Comparison of ENCODE assay signal across 12 cellular contexts in the genomic region with DNA sequence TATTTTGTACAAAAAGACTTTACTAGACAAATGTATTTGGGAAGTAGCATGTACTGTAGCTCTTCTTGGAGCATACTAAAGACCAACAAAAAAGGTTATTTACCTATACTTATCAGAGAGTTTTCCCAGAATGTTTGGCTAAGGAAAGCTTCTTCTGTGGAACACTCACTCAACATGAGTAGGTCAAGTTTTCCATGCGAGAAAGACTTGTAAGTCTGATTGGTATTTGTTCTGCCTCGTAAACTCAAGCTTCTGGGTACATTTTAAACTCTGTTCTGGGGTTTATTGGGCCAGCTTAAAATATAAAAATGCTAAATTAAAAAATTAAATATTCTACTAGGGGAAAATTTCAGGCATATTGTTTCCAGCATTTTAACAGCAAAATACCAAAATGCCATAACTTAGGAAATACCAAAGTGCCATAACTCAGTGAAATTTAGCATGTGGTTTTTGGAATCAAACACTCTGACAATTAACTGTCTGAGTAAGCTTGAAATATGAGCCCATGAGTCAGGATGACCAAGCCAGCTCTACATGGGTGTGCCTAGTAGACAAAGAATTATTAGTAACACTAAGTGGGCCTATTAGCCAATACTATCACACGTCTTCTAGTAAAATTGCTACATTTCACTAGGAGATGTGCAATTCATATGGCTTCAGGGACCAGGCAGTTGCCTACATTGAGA. TPM values are rescaled to one million over a fixed set of nuclear protein-coding genes. Genes with fewer than 3 reads are reported as not detected.
DNase-seq lines count a peak whose midpoint lies in the region; ATAC-seq and TF ChIP-seq lines count a peak whose summit lies in the region.
"Had no signal": no experiment of that assay in that cellular context is flagged by ENCODE, and none has a peak within 500 bp of the region (broad histone marks: within the 10 kb centered on the region; RNA-seq: fewer than 3 reads in every experiment).

No MANE protein-coding gene starts in this region.

- H2AK9ac ChIP-seq in IMR-90 (replicated peaks; ENCODE audit: low read depth, low read length, poor library complexity), result no peak overlapping the region

- peak overlapping the region; percentile 93 for H2BK120ac ChIP-seq in IMR-90 (ENCODE audit: low read depth, low read length)

- peak overlapping the region; percentile 96; the same call in 1 of the 2 replicates for H2AK5ac ChIP-seq in IMR-90 (ENCODE audit: low read depth, low read length)

- H3K4me1 ChIP-seq in IMR-90 (ENCODE audit: control insufficient read depth, insufficient read depth, low read length), result peaks cover 7% of the 10 kb centered on the region; the same call in 1 of the 2 replicates
- H3K4me1 ChIP-seq in mammary epithelial cell (ENCODE audit: insufficient read depth, low read length), result peaks cover 31% of the 10 kb centered on the region
- H3K4me1 ChIP-seq: parathyroid adenoma had no signal

- H3K23ac ChIP-seq in IMR-90 (ENCODE audit: low read depth, low read length), result no peak overlapping the region

- peak overlapping the region; percentile 97; the same call in 1 of the 3 replicates for H2BK15ac ChIP-seq in IMR-90 (ENCODE audit: low read depth, low read length)

- H3K56ac ChIP-seq in IMR-90 (ENCODE audit: extremely low read depth, insufficient read depth, low read length), result no peak overlapping the region

- DNase-seq in AG09319 (ENCODE audit: extremely low read depth, low read depth) (peak; percentile 77), IMR-90 (peak; percentile 89), mammary epithelial cell (peak; percentile 97), lower leg skin (ENCODE audit: low spot score in 2 of 2) (peak; percentile 29 to 59), NCI-H187 treated with DMSO at 0.1 percent for 48 hours (lab: John Stamatoyannopoulos, UW) (no peak), germinal center (ENCODE audit: low spot score) (no peak)
- no peak for DNase-seq in stimulated activated CD4-positive, alpha-beta T cell treated with anti-CD3 and anti-CD28 coated beads, Interleukin-1b, Interleukin-23, amount 100 ng/mL, for 48 hours
- DNase-seq: activated CD4-positive, alpha-beta memory T cell treated with anti-CD3 and anti-CD28 coated beads for 36 hours; anterior cingulate cortex; Kasumi-1 had no signal

- CTCF ChIA-PET in IMR-90 (lab: Yijun Ruan, JAX) (interaction anchor here (0.7 to 1.5 kb wide), 3 partner anchors 25 to 47 kb away, joined by 3 to 4 read pairs (median 3); a partner anchor contains a TSS), mammary epithelial cell (lab: Charles Lee; ENCODE audit: low non-redundant PET) (no interaction called here)

- H3K9ac ChIP-seq in IMR-90 (ENCODE audit: low read depth, low read length), result no peak overlapping the region
- peak overlapping the region; percentile 60 for H3K9ac ChIP-seq in mammary epithelial cell (ENCODE audit: insufficient read depth, low read length)
- H3K9ac ChIP-seq: parathyroid adenoma had no signal

- H3K18ac ChIP-seq in IMR-90 (ENCODE audit: low read depth, low read length), result peak overlapping the region; percentile 86; the same call in 1 of the 2 replicates

- no peak for TF ChIP-seq RAD21 in IMR-90 (IDR thresholded peaks at IDR 0.05; ENCODE audit: low read length)

- no peaks in the 10 kb centered on the region for H3K79me1 ChIP-seq in IMR-90 (ENCODE audit: low read depth in 1 of 2, low read length in 2 of 2)

- no peaks in the 10 kb centered on the region for H3K36me3 ChIP-seq in IMR-90 (ENCODE audit: control insufficient read depth, insufficient read depth, low read length)
- no peaks in the 10 kb centered on the region for H3K36me3 ChIP-seq in mammary epithelial cell (ENCODE audit: insufficient read depth, low read length)

- H4K8ac ChIP-seq in IMR-90 (ENCODE audit: low read depth in 2 of 2, low read length in 2 of 2), result peak overlapping the region; percentile 71 to 86; a peak in 2 of 4 replicates

- no peak overlapping the region for H3K4me3 ChIP-seq in IMR-90 (ENCODE audit: insufficient read depth, low read depth, low read length)
- no peak overlapping the region for H3K4me3 ChIP-seq in mammary epithelial cell (replicated peaks in 1 of 3; ENCODE audit: insufficient read depth in 1 of 3, low read depth in 2 of 3, low read length in 3 of 3)
- no peak overlapping the region for H3K4me3 ChIP-seq in lower leg skin (ENCODE audit: low read depth, poor library complexity, severe bottlenecking)

- POLR2A ChIA-PET in IMR-90 (lab: Charles Lee; ENCODE audit: unreplicated experiment), result no interaction called here

- in situ Hi-C loops in IMR-90 (cut with MboI; ENCODE audit: low sequenced_read_pairs), result no loop called here
- in situ Hi-C loops in mammary epithelial cell (cut with MboI; ENCODE audit: low sequenced_read_pairs in 2 of 2), result no loop called here

- BruUV-seq in IMR-90 (replicated peaks; lab: Mats Ljungman, UMichigan) (no TSS peak), mammary epithelial cell (replicated peaks; lab: Mats Ljungman, UMichigan) (TSS peak; percentile 70)

- no peaks in the 10 kb centered on the region for H3K27me3 ChIP-seq in IMR-90 (ENCODE audit: control insufficient read depth, insufficient read depth, low read length)
- H3K27me3 ChIP-seq in mammary epithelial cell (ENCODE audit: insufficient read depth, low read length), result no peaks in the 10 kb centered on the region

- H2AFZ ChIP-seq in IMR-90 (replicated peaks; ENCODE audit: low read length, poor library complexity) (no peak overlapping the region), mammary epithelial cell (ENCODE audit: low read depth, low read length) (peak overlapping the region; percentile 31)
- H2AFZ ChIP-seq: parathyroid adenoma had no signal

- peak overlapping the region; percentile 87 for H3K4ac ChIP-seq in IMR-90 (ENCODE audit: low read depth, low read length)

- peak overlapping the region; percentile 91 for H4K91ac ChIP-seq in IMR-90 (ENCODE audit: insufficient read depth, low read depth, low read length)

- intact Hi-C loops in IMR-90 (cut with micrococcal nuclease) (no loop called here), mammary epithelial cell (cut with micrococcal nuclease) (loop anchor here (1.0 to 2.0 kb wide), 3 partner anchors 16 to 192 kb away; a partner anchor contains a TSS), lower leg skin (cut with DNase I; ENCODE audit: low total_unique reads) (no loop called here)

- peak overlapping the region; percentile 79; the same call in 1 of the 2 replicates for H4K5ac ChIP-seq in IMR-90 (ENCODE audit: low read depth, low read length)

- peak overlapping the region; percentile 26; the same call in 1 of the 2 replicates for H3K4me2 ChIP-seq in IMR-90 (ENCODE audit: low read depth, low read length)
- peak overlapping the region; percentile 55 for H3K4me2 ChIP-seq in mammary epithelial cell (ENCODE audit: insufficient read depth, low read depth, low read length)

- TF ChIP-seq POLR2A in IMR-90 (IDR thresholded peaks at IDR 0.05; ENCODE audit: low read depth, low read length) (no peak), lower leg skin (IDR thresholded peaks at IDR 0.05) (no peak)

- H3K79me2 ChIP-seq in mammary epithelial cell (ENCODE audit: insufficient read depth, low read length), result no peaks in the 10 kb centered on the region
- H3K79me2 ChIP-seq: parathyroid adenoma had no signal

- H3K9me3 ChIP-seq in IMR-90 (ENCODE audit: control insufficient read depth, insufficient read depth, low read length) (no peaks in the 10 kb centered on the region), mammary epithelial cell (replicated peaks; ENCODE audit: insufficient read depth, low read length) (no peaks in the 10 kb centered on the region)

- no peak for TF ChIP-seq CTCF in AG09319 (IDR thresholded peaks at IDR 0.05; ENCODE audit: low read depth, low read length)
- TF ChIP-seq CTCF in IMR-90 (conservative IDR thresholded peaks at IDR 0.05; ENCODE audit: low read depth, low read length), result no peak
- no peak for TF ChIP-seq CTCF in mammary epithelial cell (conservative IDR thresholded peaks at IDR 0.05 in 1 of 2, IDR thresholded peaks at IDR 0.05 in 1 of 2; ENCODE audit: extremely low read depth in 1 of 2, insufficient read depth in 1 of 2, low read depth in 1 of 2, low read length in 2 of 2)
- no peak for TF ChIP-seq CTCF in lower leg skin (IDR thresholded peaks at IDR 0.05)

- WGBS in IMR-90 (ENCODE audit: extremely low coverage in 2 of 2, insufficient read length in 1 of 2), 2 experiments, result no CpG with 5 or more reads among the region's 3 CpGs
- 5% methylated on average over 3 of the region's 3 CpGs for WGBS in mammary epithelial cell (ENCODE audit: low coverage, missing lambda C conversion rate)
- WGBS in lower leg skin, 2 donors, result 42 to 47% methylated on average over 3 of the region's 3 CpGs

- H3K14ac ChIP-seq in IMR-90 (replicated peaks; ENCODE audit: low read depth, low read length), result peak overlapping the region; percentile 91; the same call in 1 of the 2 replicates

- H3K27ac ChIP-seq in IMR-90 (ENCODE audit: insufficient read depth, low read length) (no peak overlapping the region), mammary epithelial cell (ENCODE audit: insufficient read depth, low read depth, low read length) (peak overlapping the region; percentile 93)
- H3K27ac ChIP-seq: parathyroid adenoma had no signal

- no peaks in the 10 kb centered on the region for H4K20me1 ChIP-seq in IMR-90 (ENCODE audit: insufficient read depth, low read length)
- H4K20me1 ChIP-seq in mammary epithelial cell (ENCODE audit: insufficient read depth, low read length), result no peaks in the 10 kb centered on the region

- peak; percentile 88 for ATAC-seq in IMR-90 (ENCODE audit: low read depth)
- ATAC-seq in GM19328 (IDR thresholded peaks at IDR 0.05; ENCODE audit: unreplicated experiment), result no peak

- dilution Hi-C loops in IMR-90 (cut with HindIII; ENCODE audit: low sequenced_read_pairs, unreplicated experiment), result no loop called here
- dilution Hi-C loops in mammary epithelial cell (cut with HindIII; ENCODE audit: low sequenced_read_pairs), result no loop called here

- peak overlapping the region; percentile 91 for H2BK5ac ChIP-seq in IMR-90 (ENCODE audit: low read depth, low read length, poor library complexity, severe bottlenecking)

- H2BK20ac ChIP-seq in IMR-90 (ENCODE audit: low read depth, low read length), result peak overlapping the region; percentile 97

- peaks cover 6% of the 10 kb centered on the region for H3K9me1 ChIP-seq in IMR-90 (ENCODE audit: insufficient read depth, low read length)

TF ChIP-seq in IMR-90, 13 proteins besides CTCF, POLR2A, EP300 and RAD21 (continues in another document):
- TF ChIP-seq MAFK (IDR thresholded peaks at IDR 0.05; ENCODE audit: low read depth, low read length) (peak; percentile 52; the same call in 1 of the 2 replicates), BHLHE40 (IDR thresholded peaks at IDR 0.05; ENCODE audit: low read depth, low read length) (peak; percentile 52; the same call in 1 of the 2 replicates), FOS (IDR thresholded peaks at IDR 0.05; ENCODE audit: low read depth, low read length) (peak; percentile 84), CHD1 (IDR thresholded peaks at IDR 0.05; ENCODE audit: low read depth, low read length) (no peak)

RNA-seq across cellular contexts. Expression of a gene that starts 47.3 kb away (rescaled TPM):
- total RNA-seq in IMR-90 (2012; rRNA removed) (21.1 and 24.0 TPM in 2 replicates), mammary epithelial cell (100 to 1,000 TPM; 490 to 535 TPM), lower leg skin (10 to 100 TPM in 1 of 4 donors, 1 to 10 TPM in 3; 1.8 to 11.5 (median 4.7) TPM)
- polyA plus RNA-seq in IMR-90 (2012; rRNA removed) (62.7 and 109 TPM in 2 replicates), mammary epithelial cell (307 TPM)
- polyA plus RNA-seq in IMR-90 (2012; cell fraction: cytosol; rRNA removed), result 29.0 and 40.8 TPM in 2 replicates
- polyA plus RNA-seq in IMR-90 (2012; cell fraction: nucleus; rRNA removed; ENCODE audit: low replicate concordance), result 31.5 and 36.1 TPM in 2 replicates
- polyA minus RNA-seq in mammary epithelial cell, result 235 TPM

Comparison
In these comparisons a context has a peak if more than half of its experiments do, and no peak if none do; other contexts are left out.
1. DNase-seq: peak in AG09319 (single experiment), IMR-90 (single experiment), mammary epithelial cell (single experiment) and lower leg skin (2 of 2); none in NCI-H187 treated with DMSO at 0.1 percent for 48 hours (single experiment), germinal center (single experiment) and stimulated activated CD4-positive, alpha-beta T cell treated with anti-CD3 and anti-CD28 coated beads, Interleukin-1b, Interleukin-23, amount 100 ng/mL, for 48 hours (single experiment).
2. RNA of a gene that starts 47.3 kb away (total RNA-seq): 490 to 535 TPM in mammary epithelial cell; 21.1 to 24.0 TPM in IMR-90 and 1.8 to 11.5 TPM in lower leg skin; every median in the first group is over 10 times any median in the second.